Comparison of ENCODE assay signal across 8 cellular contexts in the genomic region with DNA sequence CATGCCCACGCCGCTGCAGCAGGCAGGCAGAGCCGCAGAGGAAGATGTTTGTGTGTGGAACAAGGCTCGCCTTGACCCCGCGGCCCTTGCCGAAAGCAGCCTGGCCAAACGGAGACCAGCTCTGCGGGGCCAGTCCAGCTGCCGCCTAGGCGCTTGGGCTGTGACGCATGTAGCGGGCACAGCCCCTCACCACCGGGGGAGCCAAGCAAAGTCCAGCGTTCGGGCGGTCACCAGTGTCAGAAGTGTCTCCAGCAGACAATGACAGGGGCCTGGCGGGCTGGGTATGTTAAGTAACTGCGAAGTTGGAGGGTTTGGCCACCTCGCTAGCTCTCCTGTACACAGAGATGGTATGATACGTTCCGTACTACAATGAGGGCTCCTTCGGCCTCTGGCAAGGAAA. TPM values are rescaled to one million over a fixed set of nuclear protein-coding genes. Genes with fewer than 3 reads are reported as not detected.
DNase-seq lines count a peak whose midpoint lies in the region; ATAC-seq and TF ChIP-seq lines count a peak whose summit lies in the region.

No MANE protein-coding gene starts in this region.

- H3K36me3 ChIP-seq in GM06990 (ENCODE audit: control insufficient read depth, insufficient read depth, low read length), result no peaks in the 10 kb centered on the region; the same call in 1 of the 2 replicates
- H3K36me3 ChIP-seq in cardiac muscle cell, result no peaks in the 10 kb centered on the region

- H3K27me3 ChIP-seq in GM06990 (replicated peaks; ENCODE audit: control insufficient read depth, insufficient read depth, low read length) (no peaks in the 10 kb centered on the region), cardiac muscle cell (no peaks in the 10 kb centered on the region)

- no peaks in the 10 kb centered on the region for H3K4me1 ChIP-seq in cardiac muscle cell (ENCODE audit: low read depth)

- TF ChIP-seq POLR2A in GM18505 (IDR thresholded peaks at IDR 0.05; ENCODE audit: borderline replicate concordance, extremely low read depth, insufficient read depth, insufficient read length), result no peak

- ATAC-seq in GM19467 (IDR thresholded peaks at IDR 0.05; ENCODE audit: unreplicated experiment) (no peak), GM18505 (IDR thresholded peaks at IDR 0.05; ENCODE audit: unreplicated experiment) (no peak)

- DNase-seq in GM06990 (ENCODE audit: extremely low read depth, insufficient read length) (peak; percentile 3), cardiac muscle cell (ENCODE audit: low read depth in 1 of 2, low spot score in 1 of 2) (peak in 1 of 2 donors; percentile 3), retinal pigment epithelial cell (ENCODE audit: low read depth) (no peak), GM03348 (ENCODE audit: low spot score) (no peak), DMS153 treated with DMSO at 0.1 percent for 48 hours (lab: John Stamatoyannopoulos, UW; ENCODE audit: unreplicated experiment) (no peak)

- TF ChIP-seq CTCF in GM06990 (IDR thresholded peaks at IDR 0.05; ENCODE audit: insufficient read depth, low read length, poor library complexity, severe bottlenecking) (no peak), VCaP (conservative IDR thresholded peaks at IDR 0.05) (no peak), cardiac muscle cell (IDR thresholded peaks at IDR 0.05; ENCODE audit: low read depth, low read length) (no peak), retinal pigment epithelial cell (conservative IDR thresholded peaks at IDR 0.05; ENCODE audit: low read depth, low read length) (no peak)

- H3K27ac ChIP-seq in VCaP (peak overlapping the region; percentile 83), cardiac muscle cell (no peak overlapping the region)

- H3K4me3 ChIP-seq in GM06990 (replicated peaks; ENCODE audit: low read depth, low read length) (peak overlapping the region; percentile 70), cardiac muscle cell (peak overlapping the region; percentile 36), retinal pigment epithelial cell (ENCODE audit: low read length) (peak overlapping the region; percentile 56)

- H3K9me3 ChIP-seq in cardiac muscle cell (ENCODE audit: low read depth), result no peaks in the 10 kb centered on the region

RNA-seq across cellular contexts. Expression of a gene that starts 1.3 kb away (rescaled TPM):
- total RNA-seq in cardiac muscle cell, result 6.4 and 8.0 TPM in 2 replicates
- 0.02 and 0.04 TPM in 2 replicates for polyA plus RNA-seq in cardiac muscle cell

RNA-seq across cellular contexts. Expression of a gene that starts 26.2 kb away (rescaled TPM):
- 0.24 and 0.46 TPM in 2 replicates for total RNA-seq in cardiac muscle cell
- polyA plus RNA-seq in cardiac muscle cell, result 0.75 and 1.1 TPM in 2 replicates
